ENCODE assay signal across 1 cellular context in the genomic region with DNA sequence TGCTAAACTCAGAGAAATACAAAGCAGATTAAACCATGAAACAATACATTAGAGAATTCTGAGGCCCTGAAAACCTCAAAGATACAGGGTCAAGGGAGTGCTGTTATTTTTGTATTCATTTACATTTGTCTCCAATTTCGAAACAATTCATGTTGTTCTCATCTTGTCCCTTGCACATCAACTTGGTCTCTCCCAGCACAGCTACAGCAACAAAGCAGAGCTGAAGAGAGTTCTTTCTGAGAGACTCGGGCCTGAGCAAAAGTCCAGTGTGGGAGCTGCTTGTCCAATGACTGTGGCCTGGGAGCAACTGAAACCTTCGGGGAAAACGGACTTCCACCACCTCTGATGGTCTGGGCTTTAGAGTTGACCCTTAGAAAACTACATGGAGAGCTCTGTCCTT.
TF ChIP-seq lines count a peak whose summit lies in the region.

No MANE protein-coding gene starts in this region.

TF ChIP-seq in GM23338, 12 proteins besides CTCF, POLR2A, EP300 and RAD21 (continued from another document):
- TF ChIP-seq, protein P1, sequence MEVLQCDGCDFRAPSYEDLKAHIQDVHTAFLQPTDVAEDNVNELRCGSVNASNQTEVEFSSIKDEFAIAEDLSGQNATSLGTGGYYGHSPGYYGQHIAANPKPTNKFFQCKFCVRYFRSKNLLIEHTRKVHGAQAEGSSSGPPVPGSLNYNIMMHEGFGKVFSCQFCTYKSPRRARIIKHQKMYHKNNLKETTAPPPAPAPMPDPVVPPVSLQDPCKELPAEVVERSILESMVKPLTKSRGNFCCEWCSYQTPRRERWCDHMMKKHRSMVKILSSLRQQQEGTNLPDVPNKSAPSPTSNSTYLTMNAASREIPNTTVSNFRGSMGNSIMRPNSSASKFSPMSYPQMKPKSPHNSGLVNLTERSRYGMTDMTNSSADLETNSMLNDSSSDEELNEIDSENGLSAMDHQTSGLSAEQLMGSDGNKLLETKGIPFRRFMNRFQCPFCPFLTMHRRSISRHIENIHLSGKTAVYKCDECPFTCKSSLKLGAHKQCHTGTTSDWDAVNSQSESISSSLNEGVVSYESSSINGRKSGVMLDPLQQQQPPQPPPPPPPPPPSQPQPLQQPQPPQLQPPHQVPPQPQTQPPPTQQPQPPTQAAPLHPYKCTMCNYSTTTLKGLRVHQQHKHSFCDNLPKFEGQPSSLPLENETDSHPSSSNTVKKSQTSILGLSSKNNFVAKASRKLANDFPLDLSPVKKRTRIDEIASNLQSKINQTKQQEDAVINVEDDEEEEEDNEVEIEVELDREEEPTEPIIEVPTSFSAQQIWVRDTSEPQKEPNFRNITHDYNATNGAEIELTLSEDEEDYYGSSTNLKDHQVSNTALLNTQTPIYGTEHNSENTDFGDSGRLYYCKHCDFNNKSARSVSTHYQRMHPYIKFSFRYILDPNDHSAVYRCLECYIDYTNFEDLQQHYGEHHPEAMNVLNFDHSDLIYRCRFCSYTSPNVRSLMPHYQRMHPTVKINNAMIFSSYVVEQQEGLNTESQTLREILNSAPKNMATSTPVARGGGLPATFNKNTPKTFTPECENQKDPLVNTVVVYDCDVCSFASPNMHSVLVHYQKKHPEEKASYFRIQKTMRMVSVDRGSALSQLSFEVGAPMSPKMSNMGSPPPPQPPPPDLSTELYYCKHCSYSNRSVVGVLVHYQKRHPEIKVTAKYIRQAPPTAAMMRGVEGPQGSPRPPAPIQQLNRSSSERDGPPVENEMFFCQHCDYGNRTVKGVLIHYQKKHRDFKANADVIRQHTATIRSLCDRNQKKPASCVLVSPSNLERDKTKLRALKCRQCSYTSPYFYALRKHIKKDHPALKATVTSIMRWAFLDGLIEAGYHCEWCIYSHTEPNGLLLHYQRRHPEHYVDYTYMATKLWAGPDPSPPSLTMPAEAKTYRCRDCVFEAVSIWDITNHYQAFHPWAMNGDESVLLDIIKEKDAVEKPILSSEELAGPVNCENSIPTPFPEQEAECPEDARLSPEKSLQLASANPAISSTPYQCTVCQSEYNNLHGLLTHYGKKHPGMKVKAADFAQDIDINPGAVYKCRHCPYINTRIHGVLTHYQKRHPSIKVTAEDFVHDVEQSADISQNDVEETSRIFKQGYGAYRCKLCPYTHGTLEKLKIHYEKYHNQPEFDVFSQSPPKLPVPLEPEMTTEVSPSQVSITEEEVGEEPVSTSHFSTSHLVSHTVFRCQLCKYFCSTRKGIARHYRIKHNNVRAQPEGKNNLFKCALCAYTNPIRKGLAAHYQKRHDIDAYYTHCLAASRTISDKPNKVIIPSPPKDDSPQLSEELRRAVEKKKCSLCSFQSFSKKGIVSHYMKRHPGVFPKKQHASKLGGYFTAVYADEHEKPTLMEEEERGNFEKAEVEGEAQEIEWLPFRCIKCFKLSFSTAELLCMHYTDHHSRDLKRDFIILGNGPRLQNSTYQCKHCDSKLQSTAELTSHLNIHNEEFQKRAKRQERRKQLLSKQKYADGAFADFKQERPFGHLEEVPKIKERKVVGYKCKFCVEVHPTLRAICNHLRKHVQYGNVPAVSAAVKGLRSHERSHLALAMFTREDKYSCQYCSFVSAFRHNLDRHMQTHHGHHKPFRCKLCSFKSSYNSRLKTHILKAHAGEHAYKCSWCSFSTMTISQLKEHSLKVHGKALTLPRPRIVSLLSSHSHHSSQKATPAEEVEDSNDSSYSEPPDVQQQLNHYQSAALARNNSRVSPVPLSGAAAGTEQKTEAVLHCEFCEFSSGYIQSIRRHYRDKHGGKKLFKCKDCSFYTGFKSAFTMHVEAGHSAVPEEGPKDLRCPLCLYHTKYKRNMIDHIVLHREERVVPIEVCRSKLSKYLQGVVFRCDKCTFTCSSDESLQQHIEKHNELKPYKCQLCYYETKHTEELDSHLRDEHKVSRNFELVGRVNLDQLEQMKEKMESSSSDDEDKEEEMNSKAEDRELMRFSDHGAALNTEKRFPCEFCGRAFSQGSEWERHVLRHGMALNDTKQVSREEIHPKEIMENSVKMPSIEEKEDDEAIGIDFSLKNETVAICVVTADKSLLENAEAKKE (CRISPR knock-in tag; IDR thresholded peaks at IDR 0.05) = no peak
